ENCODE assay signal across 8 cellular contexts in genomic region chr12:56630180-56630632, GRCh38. TPM values are rescaled to one million over a fixed set of nuclear protein-coding genes. Genes with fewer than 3 reads are reported as not detected.
DNase-seq lines count a peak whose midpoint lies in the region; ATAC-seq and TF ChIP-seq lines count a peak whose summit lies in the region.

Gene BAZ2A (minus strand): TSS chr12:56630326. CDS start chr12:56617530, 12,796 bp downstream.

- peak; percentile 39 for DNase-seq in GF-D8 (lab: John Stamatoyannopoulos, UW)
- peak; percentile 91 for DNase-seq in HEK293T (ENCODE audit: extremely low spot score)
- DNase-seq in NAMALWA (ENCODE audit: low spot score), result peak; percentile 85
- DNase-seq in SK-N-SH, result peak; percentile 97
- DNase-seq in activated naive CD4-positive, alpha-beta T cell treated with anti-CD3 and anti-CD28 coated beads for 36 hours, result peak; percentile 93
- peak; percentile 71 for DNase-seq in stromal cell of bone marrow (ENCODE audit: low read depth)

- H4K20me1 ChIP-seq in SK-N-SH (ENCODE audit: insufficient read depth), result peaks cover 66% of the 10 kb centered on the region

- H3K27ac Mint-ChIP-seq in activated naive CD4-positive, alpha-beta T cell treated with anti-CD3 and anti-CD28 coated beads for 36 hours, result peak within 1 kb of the TSS; percentile 94

- H3F3A ChIP-seq in SK-N-SH (replicated peaks; ENCODE audit: insufficient read depth), result peaks cover 18% of the 10 kb centered on the region

- no peak; a peak in 1 of 4 replicates for TF ChIP-seq EP300 in SK-N-SH (IDR thresholded peaks at IDR 0.05; ENCODE audit: borderline replicate concordance in 1 of 2, low read depth in 1 of 2, low read length in 1 of 2)
- TF ChIP-seq EP300 in gastroesophageal sphincter (IDR thresholded peaks at IDR 0.05), result no peak

- H3K4me3 ChIP-seq in SK-N-SH (ENCODE audit: low read depth in 2 of 2, low read length in 1 of 2), result peak within 1 kb of the TSS; percentile 71 to 94
- peak within 1 kb of the TSS; percentile 83 to 86 for H3K4me3 ChIP-seq in gastroesophageal sphincter
- H3K4me3 ChIP-seq in neuron (ENCODE audit: low read length), result peak within 1 kb of the TSS; percentile 88

- no peaks in the 10 kb centered on the region for H3K9me2 ChIP-seq in SK-N-SH

- peak within 1 kb of the TSS; percentile 98 for H3K4me3 Mint-ChIP-seq in activated naive CD4-positive, alpha-beta T cell treated with anti-CD3 and anti-CD28 coated beads for 36 hours

- peaks cover 79% of the 10 kb centered on the region for H3K4me1 Mint-ChIP-seq in activated naive CD4-positive, alpha-beta T cell treated with anti-CD3 and anti-CD28 coated beads for 36 hours (ENCODE audit: low read depth)

- H3K9me3 Mint-ChIP-seq in activated naive CD4-positive, alpha-beta T cell treated with anti-CD3 and anti-CD28 coated beads for 36 hours, result no peaks in the 10 kb centered on the region

- H3K27ac ChIP-seq in SK-N-SH (ENCODE audit: low read depth in 2 of 2, low read length in 1 of 2), result peak within 1 kb of the TSS; percentile 80 to 89
- H3K27ac ChIP-seq in gastroesophageal sphincter, result peak within 1 kb of the TSS; percentile 77 to 96 (median 91)

- no peaks in the 10 kb centered on the region for H3K9me3 ChIP-seq in SK-N-SH
- no peaks in the 10 kb centered on the region for H3K9me3 ChIP-seq in gastroesophageal sphincter
- no peaks in the 10 kb centered on the region for H3K9me3 ChIP-seq in neuron (ENCODE audit: low read length)

- POLR2A ChIA-PET in HEK293T (lab: Yijun Ruan, JAX) (interaction anchor here (1.5 to 3.0 kb wide), 2 partner anchors 16 to 95 kb away, joined by 4 to 11 read pairs; partner anchors contain the start of genes ATP5F1B and NACA), SK-N-SH (lab: Yijun Ruan, JAX) (interaction anchor here (1.0 kb wide), 1 partner anchor 375 kb away, joined by 3 read pairs; no protein-coding TSS in a partner anchor)

- peaks cover 87% of the 10 kb centered on the region for H3K79me2 ChIP-seq in SK-N-SH (ENCODE audit: insufficient read depth)

- H3K36me3 ChIP-seq in SK-N-SH (replicated peaks in 1 of 2; ENCODE audit: control insufficient read depth in 1 of 2, insufficient read depth in 2 of 2, low read length in 1 of 2) (peaks cover 10 to 18% of the 10 kb centered on the region in 2 experiments), gastroesophageal sphincter (peaks cover 0 to 15% of the 10 kb centered on the region in 2 donors), neuron (ENCODE audit: insufficient read depth, low read length) (peaks cover 6% of the 10 kb centered on the region)

- TF ChIP-seq CTCF in SK-N-SH (IDR thresholded peaks at IDR 0.05) (no peak), gastroesophageal sphincter (IDR thresholded peaks at IDR 0.05) (no peak)

- CTCF ChIA-PET in HEK293T (lab: Yijun Ruan, JAX) (no interaction called here), SK-N-SH (lab: Yijun Ruan, JAX) (interaction anchor here (0.8 to 2.6 kb wide), 5 partner anchors 9 to 551 kb away, joined by 3 to 13 read pairs (median 3); partner anchors contain the start of genes ERBB3 and ZC3H10)
- CTCF ChIA-PET in activated naive CD4-positive, alpha-beta T cell treated with anti-CD3 and anti-CD28 coated beads for 36 hours (lab: Charles Lee), result interaction anchor here (0.5 to 0.6 kb wide), 3 partner anchors 50 to 125 kb away, joined by 3 read pairs; no protein-coding TSS in a partner anchor

- ATAC-seq in gastroesophageal sphincter, result peak; percentile 81

- TF ChIP-seq POLR2A in gastroesophageal sphincter (IDR thresholded peaks at IDR 0.05), result no peak

- no peak for TF ChIP-seq RAD21 in SK-N-SH (IDR thresholded peaks at IDR 0.05; ENCODE audit: low read length)

- H3K4me2 ChIP-seq in SK-N-SH, result peak within 1 kb of the TSS; percentile 81

- peak within 1 kb of the TSS; percentile 83 for H3K9ac ChIP-seq in SK-N-SH

- no peaks in the 10 kb centered on the region for H3K27me3 Mint-ChIP-seq in activated naive CD4-positive, alpha-beta T cell treated with anti-CD3 and anti-CD28 coated beads for 36 hours (ENCODE audit: low read depth)

- H2AFZ ChIP-seq in SK-N-SH (ENCODE audit: low read depth), result no peak within 1 kb of the TSS; the same call in 1 of the 2 replicates
- H2AFZ ChIP-seq in neuron (ENCODE audit: low read depth, low read length), result peak within 1 kb of the TSS; percentile 77

- peaks cover 9% of the 10 kb centered on the region for H3K36me3 Mint-ChIP-seq in activated naive CD4-positive, alpha-beta T cell treated with anti-CD3 and anti-CD28 coated beads for 36 hours (ENCODE audit: low read depth)

- WGBS in SK-N-SH (ENCODE audit: low lambda C conversion rate), result 3% methylated on average over 2 of the region's 31 CpGs
- 0% methylated on average over 2 of the region's 31 CpGs; no CpG with 5 or more reads in 1 of the 2 donors for WGBS in gastroesophageal sphincter (ENCODE audit: low coverage in 1 of 2), 2 donors

- intact Hi-C loops in activated naive CD4-positive, alpha-beta T cell treated with anti-CD3 and anti-CD28 coated beads for 36 hours (cut with micrococcal nuclease), result loop anchor here (1.0 kb wide), 3 partner anchors 54 to 109 kb away; partner anchors contain the start of genes PTGES3 and RBMS2

- H3K27me3 ChIP-seq in SK-N-SH (ENCODE audit: insufficient read depth) (no peaks in the 10 kb centered on the region), gastroesophageal sphincter (no peaks in the 10 kb centered on the region), neuron (ENCODE audit: insufficient read depth, low read length) (no peaks in the 10 kb centered on the region)

- H3K4me1 ChIP-seq in SK-N-SH (ENCODE audit: control insufficient read depth in 1 of 2, insufficient read depth in 2 of 2, low read depth in 1 of 2, low read length in 1 of 2), result peaks cover 19 to 39% of the 10 kb centered on the region in 2 experiments
- peaks cover 9 to 82% (median 54%) of the 10 kb centered on the region in 3 donors for H3K4me1 ChIP-seq in gastroesophageal sphincter
- H3K4me1 ChIP-seq in neuron (ENCODE audit: insufficient read depth, low read length), result peaks cover 43% of the 10 kb centered on the region

TF ChIP-seq in HEK293T, 16 proteins besides CTCF, POLR2A, EP300 and RAD21:
- peak; percentile 99 for TF ChIP-seq FOXM1 (IDR thresholded peaks at IDR 0.05; ENCODE audit: borderline replicate concordance)
- TF ChIP-seq FOXA1 (IDR thresholded peaks at IDR 0.05), result no peak
- TF ChIP-seq ARNT (IDR thresholded peaks at IDR 0.05), result 0 out of 2 replicates have a peak, but pooled peaks have one; percentile 37

TF ChIP-seq in SK-N-SH, 30 proteins besides CTCF, POLR2A, EP300 and RAD21 (continues in another document):
- TF ChIP-seq GABPA (IDR thresholded peaks at IDR 0.05; ENCODE audit: low read depth) (peak; percentile 53; the same call in 1 of the 2 replicates), POLR2AphosphoS5 (IDR thresholded peaks at IDR 0.05; ENCODE audit: low read depth, low read length) (no peak), NFIC (IDR thresholded peaks at IDR 0.05; ENCODE audit: borderline replicate concordance) (no peak), SMC3 (IDR thresholded peaks at IDR 0.05; ENCODE audit: low read depth, low read length) (no peak), TCF12 (IDR thresholded peaks at IDR 0.05) (no peak), EZH2phosphoT487 (IDR thresholded peaks at IDR 0.05; ENCODE audit: borderline replicate concordance, low read depth) (no peak), CHD2 (IDR thresholded peaks at IDR 0.05; ENCODE audit: low read length, partially characterized antibody) (peak; percentile 75), GATA2 (CRISPR knock-in tag; IDR thresholded peaks at IDR 0.05) (no peak), RFX5 (IDR thresholded peaks at IDR 0.05; ENCODE audit: low read length) (no peak), YY1 (IDR thresholded peaks at IDR 0.05; ENCODE audit: low read depth) (peak; percentile 84), USF1 (IDR thresholded peaks at IDR 0.05; ENCODE audit: borderline replicate concordance, low read depth) (peak; percentile 51; the same call in 1 of the 2 replicates), NRF1 (IDR thresholded peaks at IDR 0.05; ENCODE audit: low read depth, low read length) (no peak), ZBTB33 (IDR thresholded peaks at IDR 0.05; ENCODE audit: borderline replicate concordance, low read depth) (no peak)
- TF ChIP-seq, protein P1, sequence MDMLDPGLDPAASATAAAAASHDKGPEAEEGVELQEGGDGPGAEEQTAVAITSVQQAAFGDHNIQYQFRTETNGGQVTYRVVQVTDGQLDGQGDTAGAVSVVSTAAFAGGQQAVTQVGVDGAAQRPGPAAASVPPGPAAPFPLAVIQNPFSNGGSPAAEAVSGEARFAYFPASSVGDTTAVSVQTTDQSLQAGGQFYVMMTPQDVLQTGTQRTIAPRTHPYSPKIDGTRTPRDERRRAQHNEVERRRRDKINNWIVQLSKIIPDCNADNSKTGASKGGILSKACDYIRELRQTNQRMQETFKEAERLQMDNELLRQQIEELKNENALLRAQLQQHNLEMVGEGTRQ (IDR thresholded peaks at IDR 0.05; ENCODE audit: borderline replicate concordance, low read depth, low read length), result no peak

RNA-seq across cellular contexts. Expression of gene BAZ2A, which starts in this region (rescaled TPM):
- polyA plus RNA-seq in SK-N-SH (2012; rRNA removed), result 32.4 and 34.9 TPM in 2 replicates
- 17.7 and 22.0 TPM in 2 replicates for polyA plus RNA-seq in SK-N-SH (2012; cell fraction: cytosol; rRNA removed)
- polyA plus RNA-seq in SK-N-SH (2012; cell fraction: nucleus; rRNA removed), result 121 and 132 TPM in 2 replicates
- total RNA-seq in activated naive CD4-positive, alpha-beta T cell treated with anti-CD3 and anti-CD28 coated beads for 36 hours, result 10 to 100 TPM; 78.3 to 80.0 TPM
- 10 to 100 TPM; 32.1 to 73.2 (median 54.6) TPM for total RNA-seq in gastroesophageal sphincter

Comparison
In these comparisons a context has a peak if more than half of its experiments do, and no peak if none do; other contexts are left out.
1. Peak in every context shown above with its lines: DNase-seq, ATAC-seq, H3K4me3 ChIP-seq and H3K27ac ChIP-seq.
2. DNase-seq: peak in every context shown above with its lines; median percentile 97 in SK-N-SH; 93 in activated naive CD4-positive, alpha-beta T cell treated with anti-CD3 and anti-CD28 coated beads for 36 hours; 91 in HEK293T; 85 in NAMALWA; 71 in stromal cell of bone marrow; 39 in GF-D8.